In genomic region chr4:1370321-1371124, GRCh38 we compare ENCODE assay signal across 16 cellular contexts. TPM values are rescaled to one million over a fixed set of nuclear protein-coding genes. Genes with fewer than 3 reads are reported as not detected.
DNase-seq lines count a peak whose midpoint lies in the region; ATAC-seq and TF ChIP-seq lines count a peak whose summit lies in the region.
"Had no signal": no experiment of that assay in that cellular context is flagged by ENCODE, and none has a peak within 500 bp of the region (broad histone marks: within the 10 kb centered on the region; RNA-seq: fewer than 3 reads in every experiment).

No MANE protein-coding gene starts in this region.

- H3K36me3 ChIP-seq in lower lobe of right lung (peaks cover 68% of the 10 kb centered on the region), sigmoid colon (peaks cover 0 to 73% (median 10%) of the 10 kb centered on the region in 4 donors)

- ATAC-seq in WTC11: no peak
- no peak for ATAC-seq in left cardiac atrium
- no peak for ATAC-seq in lower lobe of right lung
- ATAC-seq in HG02938 (IDR thresholded peaks at IDR 0.05; ENCODE audit: unreplicated experiment): no peak
- ATAC-seq: K562 had no signal

- TF ChIP-seq POLR2A in sigmoid colon (IDR thresholded peaks at IDR 0.05): no peak

- H3K27ac ChIP-seq in lower lobe of right lung (no peak overlapping the region), sigmoid colon (no peak overlapping the region)
- H3K27ac ChIP-seq: Peyer's patch had no signal

- POLR2A ChIA-PET in WTC11 (lab: Charles Lee): no interaction called here

- H3K4me3 ChIP-seq in lower lobe of right lung: no peak overlapping the region
- no peak overlapping the region for H3K4me3 ChIP-seq in sigmoid colon
- H3K4me3 ChIP-seq: K562, Peyer's patch had no signal

- TF ChIP-seq CTCF in WTC11 (IDR thresholded peaks at IDR 0.05) (no peak), lower lobe of right lung (IDR thresholded peaks at IDR 0.05) (no peak), sigmoid colon (IDR thresholded peaks at IDR 0.05) (no peak)

- CTCF ChIA-PET in WTC11 (lab: Charles Lee): interaction anchor here (0.6 to 1.0 kb wide), 2 partner anchors 15 to 1859 kb away, joined by 3 to 4 read pairs; no protein-coding TSS in a partner anchor

- peak; percentile 6 for DNase-seq in WTC11 (ENCODE audit: low spot score)
- peak; percentile 17 for DNase-seq in left cardiac atrium
- DNase-seq in lower lobe of right lung: peak; percentile 43
- DNase-seq in sigmoid colon: peak; percentile 44
- no peak for DNase-seq in HPDE6-E6E7 (ENCODE audit: extremely low spot score)
- DNase-seq in activated naive CD4-positive, alpha-beta T cell treated with Interleukin-2 at 50 U/mL for 16 hours: no peak
- DNase-seq: ACHN, DMS79 treated with DMSO at 0.1 percent for 48 hours, GDM1, NCI-H1436, NCI-H2081, NCI-H510A treated with DMSO at 0.1 percent for 48 hours had no signal

- H3K9me3 ChIP-seq in lower lobe of right lung: no peaks in the 10 kb centered on the region
- H3K9me3 ChIP-seq in sigmoid colon: no peaks in the 10 kb centered on the region
- H3K9me3 ChIP-seq: Peyer's patch had no signal

- intact Hi-C loops in left cardiac atrium (cut with DNase I) (no loop called here), lower lobe of right lung (cut with DNase I) (no loop called here), sigmoid colon (cut with DNase I) (no loop called here)

- H3K27me3 ChIP-seq in lower lobe of right lung (ENCODE audit: low read depth) (no peaks in the 10 kb centered on the region), sigmoid colon (no peaks in the 10 kb centered on the region)
- H3K27me3 ChIP-seq: Peyer's patch had no signal

- no peaks in the 10 kb centered on the region for H3K9me3 Mint-ChIP-seq in WTC11

- H3K4me1 Mint-ChIP-seq in WTC11: 0 out of 2 replicates have a peak, but pooled peaks cover 3% of the 10 kb centered on the region

- H3K27me3 Mint-ChIP-seq in WTC11 (ENCODE audit: low read depth): no peaks in the 10 kb centered on the region; the same call in 1 of the 2 replicates
- H3K27me3 Mint-ChIP-seq: CD4-positive, alpha-beta memory T cell had no signal

- H3K4me1 ChIP-seq in lower lobe of right lung: peaks cover 4% of the 10 kb centered on the region
- no peaks in the 10 kb centered on the region for H3K4me1 ChIP-seq in sigmoid colon
- H3K4me1 ChIP-seq: Peyer's patch had no signal

- H3K4me3 Mint-ChIP-seq in WTC11: no peak overlapping the region
- H3K4me3 Mint-ChIP-seq: CD4-positive, alpha-beta memory T cell had no signal

- TF ChIP-seq EP300 in sigmoid colon (IDR thresholded peaks at IDR 0.05): no peak

- H3K27ac Mint-ChIP-seq in WTC11: peak overlapping the region; percentile 53

- H3K36me3 Mint-ChIP-seq in WTC11: peaks cover 14% of the 10 kb centered on the region; the same call in 1 of the 2 replicates

- 94 to 95% methylated on average over 29 of the region's 29 CpGs for WGBS in sigmoid colon, 2 donors

TF ChIP-seq in WTC11, 78 proteins besides CTCF, POLR2A, EP300 and RAD21:
- TF ChIP-seq ZNF425 (CRISPR knock-in tag; conservative IDR thresholded peaks at IDR 0.05) (no peak), ZNF121 (CRISPR knock-in tag; IDR thresholded peaks at IDR 0.05) (no peak), MLX (CRISPR knock-in tag; IDR thresholded peaks at IDR 0.05) (no peak), E2F1 (CRISPR knock-in tag; IDR thresholded peaks at IDR 0.05) (no peak), MYBL2 (CRISPR knock-in tag; IDR thresholded peaks at IDR 0.05) (no peak), JUN (CRISPR knock-in tag; IDR thresholded peaks at IDR 0.05) (no peak), RORB (CRISPR knock-in tag; IDR thresholded peaks at IDR 0.05) (no peak)

RNA-seq across cellular contexts. Expression of gene UVSSA, which starts 23.5 kb away (rescaled TPM):
- total RNA-seq in WTC11 (2021) (36.9 to 41.5 TPM (median 40.4 TPM) in 3 replicates), left cardiac atrium (1 to 10 TPM; 7.9 to 8.4 TPM), lower lobe of right lung (27.9 TPM), sigmoid colon (10 to 100 TPM in 2 of 4 donors, 1 to 10 TPM in 2; 7.1 to 17.4 (median 10.4) TPM)
- polyA plus RNA-seq in sigmoid colon: 10 to 100 TPM in 1 of 3 donors, 1 to 10 TPM in 2; 1.8 to 18.7 (median 4.6) TPM

RNA-seq across cellular contexts. Expression of gene NKX1-1, which starts 35.7 kb away (rescaled TPM):
- total RNA-seq in WTC11 (2021): not detected in 3 replicates
- not detected for total RNA-seq in left cardiac atrium
- not detected for total RNA-seq in lower lobe of right lung
- total RNA-seq in sigmoid colon: not detected
- polyA plus RNA-seq in sigmoid colon: not detected
- total RNA-seq: CD4-positive, alpha-beta memory T cell; K562; Peyer's patch had no signal
- polyA plus RNA-seq: CD4-positive, alpha-beta memory T cell; K562 had no signal

Comparison
In these comparisons a context has a peak if more than half of its experiments do, and no peak if none do; other contexts are left out.
1. DNase-seq: peak in WTC11 (single experiment), left cardiac atrium (single experiment), lower lobe of right lung (single experiment) and sigmoid colon (single experiment); none in HPDE6-E6E7 (single experiment) and activated naive CD4-positive, alpha-beta T cell treated with Interleukin-2 at 50 U/mL for 16 hours (single experiment).